9 cellular contexts compared by ENCODE assay signal in the genomic region with DNA sequence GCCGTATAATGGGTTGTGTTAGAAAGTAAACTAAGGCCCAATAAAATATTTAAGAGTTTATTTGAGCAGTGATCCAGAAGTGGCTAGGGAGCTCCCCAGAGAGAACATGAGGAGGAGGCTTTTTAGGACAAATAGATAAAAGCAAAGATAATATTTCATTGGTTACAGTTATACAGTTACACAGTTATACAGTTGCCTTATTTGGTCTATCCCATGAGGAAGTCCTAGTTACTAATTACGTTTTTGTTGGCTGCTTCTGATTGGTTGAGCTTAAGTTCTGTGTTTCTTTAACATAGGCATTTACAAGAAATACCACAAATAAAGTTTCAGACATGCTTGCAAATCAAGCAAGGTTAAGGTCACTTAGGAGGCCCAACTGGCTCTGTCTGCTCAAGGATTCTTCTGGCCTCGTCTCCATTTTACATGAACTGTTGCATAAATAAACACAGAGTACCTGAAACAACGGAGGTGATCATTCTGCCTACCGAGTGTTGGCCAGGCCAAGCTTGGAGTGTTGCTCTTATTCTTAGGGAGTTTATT.
DNase-seq lines count a peak whose midpoint lies in the region; ATAC-seq and TF ChIP-seq lines count a peak whose summit lies in the region.
"Had no signal": no experiment of that assay in that cellular context is flagged by ENCODE, and none has a peak within 500 bp of the region (broad histone marks: within the 10 kb centered on the region; RNA-seq: fewer than 3 reads in every experiment).

No MANE protein-coding gene starts in this region.

- peaks cover 65% of the 10 kb centered on the region for H3K27me3 ChIP-seq in iPS-18a (ENCODE audit: control insufficient read depth, insufficient read depth, low read length)
- H3K27me3 ChIP-seq: SJSA1 had no signal

- no peak overlapping the region for H3K27ac Mint-ChIP-seq in stimulated activated memory B cell treated with anti-CD40 and anti-IgM and Interleukin-4, amounts not matched to agents 10 μg/mL and 1 μg/mL and 100 μg/mL, for 72 hours

- H3K27ac ChIP-seq in iPS-18a (ENCODE audit: low read length), result no peak overlapping the region
- H3K27ac ChIP-seq: SJSA1 had no signal

- no peaks in the 10 kb centered on the region for H3K9me3 ChIP-seq in iPS-18a (ENCODE audit: control insufficient read depth, low read depth, low read length)
- H3K9me3 ChIP-seq: SJSA1 had no signal

- H3K36me3 Mint-ChIP-seq in stimulated activated memory B cell treated with anti-CD40 and anti-IgM and Interleukin-4, amounts not matched to agents 10 μg/mL and 1 μg/mL and 100 μg/mL, for 72 hours, result no peaks in the 10 kb centered on the region

- no peak overlapping the region for H3K9ac ChIP-seq in iPS-18a (ENCODE audit: low read length)

- peaks cover 13% of the 10 kb centered on the region for H3K4me1 Mint-ChIP-seq in stimulated activated memory B cell treated with anti-CD40 and anti-IgM and Interleukin-4, amounts not matched to agents 10 μg/mL and 1 μg/mL and 100 μg/mL, for 72 hours

- in situ Hi-C loops in astrocyte of the cerebellum (cut with HindIII; ENCODE audit: low sequenced_read_pairs), result no loop called here

- peak overlapping the region; percentile 83 for H3K4me3 Mint-ChIP-seq in stimulated activated memory B cell treated with anti-CD40 and anti-IgM and Interleukin-4, amounts not matched to agents 10 μg/mL and 1 μg/mL and 100 μg/mL, for 72 hours

- H3K36me3 ChIP-seq in iPS-18a (ENCODE audit: control insufficient read depth, low read depth, low read length), result no peaks in the 10 kb centered on the region
- H3K36me3 ChIP-seq: SJSA1 had no signal

- TF ChIP-seq RAD21 in Ishikawa (IDR thresholded peaks at IDR 0.05; ENCODE audit: low read depth), result no peak

- peak; percentile 82 for ATAC-seq in GM21447 (IDR thresholded peaks at IDR 0.05; ENCODE audit: unreplicated experiment)
- peak; percentile 87 for ATAC-seq in stimulated activated memory B cell treated with anti-CD40 and anti-IgM and Interleukin-4, amounts not matched to agents 10 μg/mL and 1 μg/mL and 100 μg/mL, for 72 hours

- H3K9me3 Mint-ChIP-seq in stimulated activated memory B cell treated with anti-CD40 and anti-IgM and Interleukin-4, amounts not matched to agents 10 μg/mL and 1 μg/mL and 100 μg/mL, for 72 hours, result no peaks in the 10 kb centered on the region

- H3K4me1 ChIP-seq in iPS-18a (ENCODE audit: control insufficient read depth, low read depth, low read length), result peaks cover 14% of the 10 kb centered on the region
- H3K4me1 ChIP-seq: SJSA1 had no signal

- TF ChIP-seq EP300 in Ishikawa (IDR thresholded peaks at IDR 0.05; ENCODE audit: borderline replicate concordance), result no peak

- H3K27me3 Mint-ChIP-seq in stimulated activated memory B cell treated with anti-CD40 and anti-IgM and Interleukin-4, amounts not matched to agents 10 μg/mL and 1 μg/mL and 100 μg/mL, for 72 hours, result peaks cover 60% of the 10 kb centered on the region

- TF ChIP-seq CTCF in astrocyte of the cerebellum (IDR thresholded peaks at IDR 0.05; ENCODE audit: low read depth, low read length, missing control alignments), result no peak

- H3K4me3 ChIP-seq in astrocyte of the cerebellum (ENCODE audit: low read depth, low read length), result no peak overlapping the region
- H3K4me3 ChIP-seq in iPS-18a (ENCODE audit: low read length), result peak overlapping the region; percentile 52
- H3K4me3 ChIP-seq: SJSA1 had no signal

- DNase-seq in ELR (ENCODE audit: low read depth), result peak; percentile 74
- peak; percentile 36 for DNase-seq in astrocyte of the cerebellum (ENCODE audit: low read depth)
- no peak for DNase-seq in NCI-H146 (lab: John Stamatoyannopoulos, UW)
- DNase-seq in T-helper 9 cell, result no peak

TF ChIP-seq in Ishikawa, 13 proteins besides CTCF, POLR2A, EP300 and RAD21:
- TF ChIP-seq CREB1 (IDR thresholded peaks at IDR 0.05; ENCODE audit: low read depth), result peak; percentile 44; the same call in 1 of the 2 replicates
- TF ChIP-seq YY1 (IDR thresholded peaks at IDR 0.05; ENCODE audit: low read depth), result no peak
- no peak for TF ChIP-seq CEBPB (IDR thresholded peaks at IDR 0.05)
- no peak for TF ChIP-seq NFIC (IDR thresholded peaks at IDR 0.05)

Comparison
In these comparisons a context has a peak if more than half of its experiments do, and no peak if none do; other contexts are left out.
1. DNase-seq: peak in ELR (single experiment) and astrocyte of the cerebellum (single experiment); none in NCI-H146 (single experiment) and T-helper 9 cell (single experiment).